Comparison of ENCODE assay signal across 10 cellular contexts in the genomic region with DNA sequence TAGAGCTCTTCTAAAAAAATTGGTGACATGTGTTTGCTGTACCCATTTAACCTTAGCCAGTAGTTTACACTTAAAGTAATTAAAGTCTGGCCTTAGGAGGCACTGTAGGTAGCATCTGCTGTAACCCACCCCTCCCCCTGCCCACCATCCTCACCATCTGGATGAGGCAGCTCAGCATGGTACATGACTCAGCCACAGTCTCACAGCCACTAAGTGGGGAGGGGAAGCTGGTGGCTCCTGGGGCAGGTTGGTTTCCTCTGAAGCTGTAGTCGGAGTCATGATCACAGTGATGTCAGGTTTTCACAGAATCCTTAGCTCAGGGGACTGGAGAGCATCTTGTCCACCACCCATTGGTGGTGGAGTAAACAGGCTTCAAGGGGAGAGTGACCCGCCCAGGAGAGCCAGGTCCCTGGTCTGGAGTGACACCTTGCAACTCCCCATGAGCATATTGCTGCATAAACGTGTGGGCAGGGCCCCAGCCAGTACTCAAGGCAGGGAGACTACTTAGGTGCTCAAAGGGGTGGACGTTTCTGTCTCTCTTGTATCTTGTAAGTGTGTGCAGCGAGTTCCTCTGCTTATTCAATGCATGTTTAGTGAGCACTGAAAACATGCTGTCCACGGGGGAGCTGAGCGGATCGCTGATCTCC.
DNase-seq lines count a peak whose midpoint lies in the region; ATAC-seq and TF ChIP-seq lines count a peak whose summit lies in the region.
"Had no signal": no experiment of that assay in that cellular context is flagged by ENCODE, and none has a peak within 500 bp of the region (broad histone marks: within the 10 kb centered on the region; RNA-seq: fewer than 3 reads in every experiment).

No MANE protein-coding gene starts in this region.

- CTCF ChIA-PET in activated B cell treated with CpG ODN at 0.5 μM for 24 hours (lab: Charles Lee), result interaction anchor here (0.9 to 1.3 kb wide), 2 partner anchors 127 to 134 kb away, joined by 3 to 5 read pairs; a partner anchor contains a TSS

- peak; percentile 51 for DNase-seq in HK-2 (ENCODE audit: unreplicated experiment)
- DNase-seq in activated B cell treated with CpG ODN at 0.5 μM for 24 hours, result no peak
- DNase-seq in central memory CD8-positive, alpha-beta T cell (ENCODE audit: low spot score in 2 of 2), result no peak
- peak; percentile 59 for DNase-seq in stimulated activated CD4-positive, alpha-beta T cell treated with anti-CD3 and anti-CD28 coated beads, Interleukin-4, amount 100 ng/mL, for 1 hour
- DNase-seq in NCI-H226, result no peak
- DNase-seq in NCI-H2196 treated with DMSO at 0.1 percent for 48 hours (lab: John Stamatoyannopoulos, UW; ENCODE audit: unreplicated experiment), result no peak
- no peak for DNase-seq in NCI-H187 (lab: John Stamatoyannopoulos, UW)
- DNase-seq: caudate nucleus, left lung had no signal

- no peaks in the 10 kb centered on the region for H3K27me3 Mint-ChIP-seq in activated B cell treated with CpG ODN at 0.5 μM for 24 hours
- no peaks in the 10 kb centered on the region for H3K27me3 Mint-ChIP-seq in central memory CD8-positive, alpha-beta T cell

- no peak overlapping the region for H3K27ac Mint-ChIP-seq in activated B cell treated with CpG ODN at 0.5 μM for 24 hours
- no peak overlapping the region for H3K27ac Mint-ChIP-seq in central memory CD8-positive, alpha-beta T cell (ENCODE audit: low read depth)

- POLR2A ChIA-PET in activated B cell treated with CpG ODN at 0.5 μM for 24 hours (lab: Charles Lee), result interaction anchor here (0.6 to 0.8 kb wide), 2 partner anchors 24 to 118 kb away, joined by 4 to 5 read pairs; no protein-coding TSS in a partner anchor

- ATAC-seq in activated B cell treated with CpG ODN at 0.5 μM for 24 hours (ENCODE audit: low read depth) (peak; percentile 75), HG02973 (IDR thresholded peaks at IDR 0.05; ENCODE audit: unreplicated experiment) (no peak)
- peak; percentile 72 for ATAC-seq in central memory CD8-positive, alpha-beta T cell (replicated peaks; ENCODE audit: extremely low read depth, poor library complexity, severe bottlenecking)
- ATAC-seq: left lung had no signal

- H3K36me3 Mint-ChIP-seq in activated B cell treated with CpG ODN at 0.5 μM for 24 hours (ENCODE audit: low read depth), result peaks cover 49% of the 10 kb centered on the region
- H3K36me3 Mint-ChIP-seq in central memory CD8-positive, alpha-beta T cell (ENCODE audit: insufficient read depth), result peaks cover 6% of the 10 kb centered on the region

- intact Hi-C loops in activated B cell treated with CpG ODN at 0.5 μM for 24 hours (cut with micrococcal nuclease), result loop anchor here (5.0 kb wide), 1 partner anchor 34 kb away; no protein-coding TSS in a partner anchor

- H3K9me3 Mint-ChIP-seq in activated B cell treated with CpG ODN at 0.5 μM for 24 hours, result no peaks in the 10 kb centered on the region
- no peaks in the 10 kb centered on the region for H3K9me3 Mint-ChIP-seq in central memory CD8-positive, alpha-beta T cell

- peaks cover 10% of the 10 kb centered on the region for H3K4me1 Mint-ChIP-seq in activated B cell treated with CpG ODN at 0.5 μM for 24 hours
- peaks cover 7% of the 10 kb centered on the region for H3K4me1 Mint-ChIP-seq in central memory CD8-positive, alpha-beta T cell

- no peak overlapping the region for H3K4me3 Mint-ChIP-seq in activated B cell treated with CpG ODN at 0.5 μM for 24 hours
- H3K4me3 Mint-ChIP-seq in central memory CD8-positive, alpha-beta T cell, result no peak overlapping the region

- no peak for TF ChIP-seq CTCF in activated B cell treated with CpG ODN at 0.5 μM for 24 hours (IDR thresholded peaks at IDR 0.05)

Comparison
In these comparisons a context has a peak if more than half of its experiments do, and no peak if none do; other contexts are left out.
1. DNase-seq: peak in HK-2 (single experiment) and stimulated activated CD4-positive, alpha-beta T cell treated with anti-CD3 and anti-CD28 coated beads, Interleukin-4, amount 100 ng/mL, for 1 hour (single experiment); none in activated B cell treated with CpG ODN at 0.5 μM for 24 hours (single experiment), central memory CD8-positive, alpha-beta T cell (0 of 2), NCI-H226 (single experiment), NCI-H2196 treated with DMSO at 0.1 percent for 48 hours (single experiment) and NCI-H187 (0 of 2).